13 cellular contexts compared by ENCODE assay signal in genomic region chr1:90959352-90960206, GRCh38.
DNase-seq lines count a peak whose midpoint lies in the region; ATAC-seq and TF ChIP-seq lines count a peak whose summit lies in the region.
"Had no signal": no experiment of that assay in that cellular context is flagged by ENCODE, and none has a peak within 500 bp of the region (broad histone marks: within the 10 kb centered on the region; RNA-seq: fewer than 3 reads in every experiment).

No MANE protein-coding gene starts in this region.

- H3K4me2 ChIP-seq in hepatocyte: no peak overlapping the region

- no peaks in the 10 kb centered on the region for H3K4me1 ChIP-seq in hepatocyte (ENCODE audit: insufficient read depth)

- H3K27ac Mint-ChIP-seq in activated naive CD4-positive, alpha-beta T cell treated with anti-CD3 and anti-CD28 coated beads, Interleukin-2, amount 10 ng/mL, durations not matched to agents 7 days and 5 days: no peak overlapping the region

- H3K36me3 Mint-ChIP-seq in activated naive CD4-positive, alpha-beta T cell treated with anti-CD3 and anti-CD28 coated beads, Interleukin-2, amount 10 ng/mL, durations not matched to agents 7 days and 5 days: peaks cover 47% of the 10 kb centered on the region

- H4K20me1 ChIP-seq in hepatocyte (ENCODE audit: insufficient read depth, poor library complexity, severe bottlenecking): peaks cover 44% of the 10 kb centered on the region

- H2AFZ ChIP-seq in hepatocyte: no peak overlapping the region

- H3K27me3 ChIP-seq in hepatocyte: no peaks in the 10 kb centered on the region

- peak; percentile 59 for ATAC-seq in GM18502 (IDR thresholded peaks at IDR 0.05; ENCODE audit: poor library complexity, unreplicated experiment)
- ATAC-seq in HG02610 (IDR thresholded peaks at IDR 0.05; ENCODE audit: unreplicated experiment): peak; percentile 64
- ATAC-seq: left colon had no signal

- H3K4me3 Mint-ChIP-seq in activated naive CD4-positive, alpha-beta T cell treated with anti-CD3 and anti-CD28 coated beads, Interleukin-2, amount 10 ng/mL, durations not matched to agents 7 days and 5 days: no peak overlapping the region

- H3K27me3 Mint-ChIP-seq in activated naive CD4-positive, alpha-beta T cell treated with anti-CD3 and anti-CD28 coated beads, Interleukin-2, amount 10 ng/mL, durations not matched to agents 7 days and 5 days: no peaks in the 10 kb centered on the region

- no peak overlapping the region for H3K27ac ChIP-seq in hepatocyte

- 86% methylated on average over 5 of the region's 5 CpGs for WGBS in hepatocyte (ENCODE audit: low lambda C conversion rate, missing lambda C conversion rate)

- DNase-seq in OCI-M1 (lab: John Stamatoyannopoulos, UW): peak; percentile 57
- DNase-seq in hepatocyte (ENCODE audit: low spot score): peak; percentile 9
- no peak for DNase-seq in stimulated activated CD8-positive, alpha-beta memory T cell treated with anti-CD3 and anti-CD28 coated beads, Interleukin-4, amount 100 ng/mL, for 48 hours
- no peak for DNase-seq in activated gamma-delta T cell (lab: John Stamatoyannopoulos, UW)
- no peak for DNase-seq in activated naive CD4-positive, alpha-beta T cell treated with anti-CD3 and anti-CD28 coated beads, Interleukin-2, amount 10 ng/mL, durations not matched to agents 7 days and 5 days
- no peak for DNase-seq in DMS 273 treated with DMSO at 0.1 percent for 48 hours (lab: John Stamatoyannopoulos, UW)
- DNase-seq: activated naive CD4-positive, alpha-beta T cell treated with anti-CD3 and anti-CD28 coated beads, Interleukin-2, amount 50 U/mL, for 16 hours; left colon; NCI-H446; retina; T-helper 9 cell had no signal

- H3K9me2 ChIP-seq in hepatocyte (replicated peaks; ENCODE audit: insufficient read depth): no peaks in the 10 kb centered on the region

- H3K9me3 Mint-ChIP-seq in activated naive CD4-positive, alpha-beta T cell treated with anti-CD3 and anti-CD28 coated beads, Interleukin-2, amount 10 ng/mL, durations not matched to agents 7 days and 5 days: peaks cover 6% of the 10 kb centered on the region

- no peak overlapping the region for H3K4me3 ChIP-seq in hepatocyte

- no peaks in the 10 kb centered on the region for H3K9me3 ChIP-seq in hepatocyte (ENCODE audit: low read depth)

- CTCF ChIA-PET in activated naive CD4-positive, alpha-beta T cell treated with anti-CD3 and anti-CD28 coated beads, Interleukin-2, amount 10 ng/mL, durations not matched to agents 7 days and 5 days (lab: Charles Lee): interaction anchor here (0.9 to 2.0 kb wide), 2 partner anchors 109 to 238 kb away, joined by 3 to 5 read pairs; no protein-coding TSS in a partner anchor

- peaks cover 94% of the 10 kb centered on the region for H3K79me2 ChIP-seq in hepatocyte

- H3K4me1 Mint-ChIP-seq in activated naive CD4-positive, alpha-beta T cell treated with anti-CD3 and anti-CD28 coated beads, Interleukin-2, amount 10 ng/mL, durations not matched to agents 7 days and 5 days: peaks cover 16% of the 10 kb centered on the region

- no peak for TF ChIP-seq CTCF in hepatocyte (IDR thresholded peaks at IDR 0.05; ENCODE audit: poor library complexity)

- H3K36me3 ChIP-seq in hepatocyte (replicated peaks; ENCODE audit: insufficient read depth, low read depth): no peaks in the 10 kb centered on the region

Comparison
In these comparisons a context has a peak if more than half of its experiments do, and no peak if none do; other contexts are left out.
1. DNase-seq: peak in OCI-M1 (single experiment) and hepatocyte (single experiment); none in stimulated activated CD8-positive, alpha-beta memory T cell treated with anti-CD3 and anti-CD28 coated beads, Interleukin-4, amount 100 ng/mL, for 48 hours (single experiment), activated gamma-delta T cell (single experiment), activated naive CD4-positive, alpha-beta T cell treated with anti-CD3 and anti-CD28 coated beads, Interleukin-2, amount 10 ng/mL, durations not matched to agents 7 days and 5 days (single experiment) and DMS 273 treated with DMSO at 0.1 percent for 48 hours (single experiment).